23 cellular contexts compared by ENCODE assay signal in the genomic region with DNA sequence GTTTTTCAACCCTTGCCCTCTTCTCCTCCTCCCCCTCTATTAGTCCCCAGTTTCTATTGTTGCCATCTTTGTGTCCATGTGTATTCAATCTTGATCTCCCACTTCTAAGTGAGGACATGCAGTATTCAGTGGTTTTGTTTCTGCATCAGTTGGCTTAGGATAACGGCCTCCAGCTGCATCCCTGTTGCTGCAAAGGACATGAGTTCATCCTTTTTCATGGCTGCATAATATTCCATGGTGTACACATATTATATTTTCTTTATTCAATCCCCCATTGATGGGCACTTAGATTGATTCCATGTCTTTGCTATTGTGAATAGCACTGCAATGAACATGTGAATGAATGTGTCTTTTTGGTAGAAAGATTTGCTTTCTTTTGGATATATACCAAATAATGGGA.
DNase-seq lines count a peak whose midpoint lies in the region; ATAC-seq, FAIRE-seq and TF ChIP-seq lines count a peak whose summit lies in the region.
"Had no signal": no experiment of that assay in that cellular context is flagged by ENCODE, and none has a peak within 500 bp of the region (broad histone marks: within the 10 kb centered on the region; RNA-seq: fewer than 3 reads in every experiment).

No MANE protein-coding gene starts in this region.

- CTCF ChIA-PET in Caco-2 (lab: Charles Lee) (no interaction called here), H1 (lab: Charles Lee; ENCODE audit: partially characterized antibody) (interaction anchor here (0.6 to 1.4 kb wide), 3 partner anchors 21 to 145 kb away, joined by 3 read pairs; no protein-coding TSS in a partner anchor)

- no peak overlapping the region for H3K56ac ChIP-seq in H1 (replicated peaks; ENCODE audit: insufficient read length, low read depth, low read length)

- H3K27me3 Mint-ChIP-seq in Caco-2 (ENCODE audit: insufficient read depth, unreplicated experiment), result no peaks in the 10 kb centered on the region

- H3K23me2 ChIP-seq in H1 (ENCODE audit: low read depth, low read length), result no peaks in the 10 kb centered on the region

- no peaks in the 10 kb centered on the region; the same call in 1 of the 2 replicates for H3K36me3 ChIP-seq in Caco-2 (ENCODE audit: control insufficient read depth, insufficient read depth, low read length)
- no peaks in the 10 kb centered on the region for H3K36me3 ChIP-seq in H1 (ENCODE audit: control insufficient read depth in 2 of 4, insufficient read depth in 4 of 4, low read length in 3 of 4)
- H3K36me3 ChIP-seq: BE2C; BLaER1 treated with 17β-estradiol and CSF1 and Interleukin-3, amounts not matched to agents 10 nM and 100 nM had no signal

- intact Hi-C loops in Caco-2 (cut with micrococcal nuclease; ENCODE audit: unreplicated experiment), result no loop called here
- intact Hi-C loops in lower leg skin (cut with DNase I; ENCODE audit: low total_unique reads), result no loop called here

- H4K20me1 ChIP-seq in H1 (replicated peaks in 1 of 2; ENCODE audit: control insufficient read depth in 1 of 2, insufficient read depth in 2 of 2, low read length in 2 of 2), result no peaks in the 10 kb centered on the region
- H4K20me1 ChIP-seq: BLaER1 treated with 17β-estradiol and CSF1 and Interleukin-3, amounts not matched to agents 10 nM and 100 nM had no signal

- FAIRE-seq in H1 (lab: Jason Lieb, UNC), result no peak
- FAIRE-seq: A204.1, GM12891, GM18507 had no signal

- H2BK12ac ChIP-seq in H1 (ENCODE audit: low read depth, low read length), result no peak overlapping the region

- H2AFZ ChIP-seq in H1 (ENCODE audit: low read length), result no peak overlapping the region

- no peak overlapping the region for H2BK15ac ChIP-seq in H1 (ENCODE audit: low read length)

- H3K4me3 ChIP-seq in Caco-2 (ENCODE audit: low read depth, low read length) (no peak overlapping the region), H1 (ENCODE audit: extremely low read depth in 1 of 4, insufficient read depth in 2 of 4, low read depth in 3 of 4, low read length in 4 of 4) (no peak overlapping the region), lower leg skin (ENCODE audit: low read depth, poor library complexity, severe bottlenecking) (no peak overlapping the region)
- H3K4me3 ChIP-seq: BLaER1 treated with 17β-estradiol and CSF1 and Interleukin-3, amounts not matched to agents 10 nM and 100 nM had no signal

- POLR2A ChIA-PET in Caco-2 (lab: Charles Lee) (no interaction called here), H1 (lab: Charles Lee; ENCODE audit: partially characterized antibody) (no interaction called here)

- no peaks in the 10 kb centered on the region for H3K36me3 Mint-ChIP-seq in Caco-2 (ENCODE audit: insufficient read depth, unreplicated experiment)
- H3K36me3 Mint-ChIP-seq: CD14-positive monocyte; CD8-positive, alpha-beta memory T cell had no signal

- DNase-seq in Caco-2 (no peak), H1 (ENCODE audit: low read depth in 1 of 2, low spot score in 2 of 2) (no peak), dermis blood vessel endothelial cell (no peak), lower leg skin (ENCODE audit: low spot score in 2 of 2) (no peak)
- no peak for DNase-seq in stimulated activated CD4-positive, alpha-beta T cell treated with anti-CD3 and anti-CD28 coated beads, Interleukin-1b, Interleukin-23, amount 100 ng/mL, for 48 hours
- DNase-seq: ACHN; AML-193; BE2C; Calu3; CD4-positive, alpha-beta T cell; CD8-positive, alpha-beta memory T cell; DMS79 treated with DMSO at 0.1 percent for 48 hours; GF-D8; GOT3; H7; HCEC 1CT had no signal

- TF ChIP-seq POLR2A in H1 (IDR thresholded peaks at IDR 0.05; ENCODE audit: control extremely low read depth in 1 of 2, low read depth in 2 of 2, low read length in 2 of 2) (no peak), lower leg skin (IDR thresholded peaks at IDR 0.05) (no peak)

- H3K27ac Mint-ChIP-seq in Caco-2 (ENCODE audit: unreplicated experiment), result peak overlapping the region; percentile 87
- H3K27ac Mint-ChIP-seq: CD14-positive monocyte; CD4-positive, alpha-beta T cell; CD8-positive, alpha-beta memory T cell had no signal

- TF ChIP-seq RAD21 in H1 (IDR thresholded peaks at IDR 0.05 in 1 of 2, conservative IDR thresholded peaks at IDR 0.05 in 1 of 2; ENCODE audit: low read depth in 2 of 2, low read length in 2 of 2), result no peak

- H4K8ac ChIP-seq in H1 (ENCODE audit: extremely low read depth, insufficient read depth, low read length), result no peak overlapping the region

- no peaks in the 10 kb centered on the region for H3K79me1 ChIP-seq in H1 (ENCODE audit: low read depth, low read length)

- H3K9me3 Mint-ChIP-seq in Caco-2 (ENCODE audit: unreplicated experiment), result peaks cover 10% of the 10 kb centered on the region
- H3K9me3 Mint-ChIP-seq: CD4-positive, alpha-beta T cell had no signal

- 80% methylated on average over 1 of the region's 1 CpG; no CpG with 5 or more reads in 1 of the 2 experiments for WGBS in H1 (ENCODE audit: extremely low coverage in 1 of 2, insufficient coverage in 1 of 2, insufficient read length in 1 of 2, insufficient replicate concordance in 2 of 2, low coverage in 1 of 2, low lambda C conversion rate in 2 of 2, missing lambda C conversion rate in 1 of 2), 2 experiments
- WGBS in lower leg skin, 2 donors, result 63 to 77% methylated on average over 1 of the region's 1 CpG

- no peak overlapping the region for H4K5ac ChIP-seq in H1 (ENCODE audit: insufficient read length, low read depth, low read length)

- H3K4me2 ChIP-seq in H1 (ENCODE audit: insufficient read depth in 1 of 2, low read depth in 2 of 2, low read length in 2 of 2), result no peak overlapping the region
- H3K4me2 ChIP-seq: BLaER1 treated with 17β-estradiol and CSF1 and Interleukin-3, amounts not matched to agents 10 nM and 100 nM had no signal

- H3K9ac ChIP-seq in H1 (replicated peaks in 1 of 4; ENCODE audit: extremely low read depth in 1 of 4, low read depth in 3 of 4, low read length in 3 of 4), result no peak overlapping the region
- H3K9ac ChIP-seq: BLaER1 treated with 17β-estradiol and CSF1 and Interleukin-3, amounts not matched to agents 10 nM and 100 nM had no signal

- no peak for TF ChIP-seq CTCF in Caco-2 (IDR thresholded peaks at IDR 0.05; ENCODE audit: insufficient read depth in 1 of 2, low read depth in 1 of 2, low read length in 1 of 2, severe bottlenecking in 1 of 2, unreplicated experiment in 1 of 2)
- no peak for TF ChIP-seq CTCF in VCaP (conservative IDR thresholded peaks at IDR 0.05)
- no peak for TF ChIP-seq CTCF in H1 (IDR thresholded peaks at IDR 0.05; ENCODE audit: control extremely low read depth in 1 of 3, insufficient read depth in 1 of 3, low read depth in 1 of 3, low read length in 3 of 3)
- no peak for TF ChIP-seq CTCF in lower leg skin (IDR thresholded peaks at IDR 0.05)

- no peak for ATAC-seq in GM19023 (IDR thresholded peaks at IDR 0.05; ENCODE audit: unreplicated experiment)

- H2BK20ac ChIP-seq in H1 (ENCODE audit: low read length), result no peak overlapping the region

- H3K27ac ChIP-seq in VCaP (peak overlapping the region; percentile 89), H1 (ENCODE audit: low read depth, low read length) (no peak overlapping the region)
- H3K27ac ChIP-seq: BLaER1 treated with 17β-estradiol and CSF1 and Interleukin-3, amounts not matched to agents 10 nM and 100 nM had no signal

- no peak overlapping the region for H2BK5ac ChIP-seq in H1 (ENCODE audit: low read depth, low read length)

- H3K4me3 Mint-ChIP-seq in Caco-2 (ENCODE audit: unreplicated experiment), result no peak overlapping the region
- H3K4me3 Mint-ChIP-seq: CD14-positive monocyte; CD4-positive, alpha-beta T cell; CD8-positive, alpha-beta memory T cell had no signal

- no peak overlapping the region for H3K14ac ChIP-seq in H1 (ENCODE audit: insufficient read length)

- H3K4ac ChIP-seq in H1 (replicated peaks; ENCODE audit: insufficient read length, low read depth, low read length), result no peak overlapping the region

- no peak overlapping the region for H2AK5ac ChIP-seq in H1 (ENCODE audit: low read depth, low read length)

- TF ChIP-seq EP300 in H1 (IDR thresholded peaks at IDR 0.05; ENCODE audit: borderline replicate concordance in 1 of 2, low read depth in 2 of 2, low read length in 2 of 2), result no peak

- H3K27me3 ChIP-seq in Caco-2 (replicated peaks; ENCODE audit: control insufficient read depth, insufficient read depth, low read length), result no peaks in the 10 kb centered on the region
- H3K27me3 ChIP-seq in H1 (replicated peaks in 1 of 4; ENCODE audit: control insufficient read depth in 3 of 4, extremely low read depth in 1 of 4, insufficient read depth in 3 of 4, low read length in 3 of 4), result no peaks in the 10 kb centered on the region
- H3K27me3 ChIP-seq: BE2C; BLaER1 treated with 17β-estradiol and CSF1 and Interleukin-3, amounts not matched to agents 10 nM and 100 nM had no signal

- H2BK120ac ChIP-seq in H1 (replicated peaks; ENCODE audit: low read depth, low read length), result no peak overlapping the region

- H3K9me3 ChIP-seq in Caco-2 (0 out of 2 replicates have a peak, but pooled peaks cover 6% of the 10 kb centered on the region), H1 (ENCODE audit: insufficient read depth in 2 of 2, low read depth in 1 of 2, low read length in 1 of 2) (peaks cover 0 to 3% of the 10 kb centered on the region in 2 experiments; a peak in 1 of 4 replicates)
- H3K9me3 ChIP-seq: BE2C had no signal

- no peaks in the 10 kb centered on the region for H3K79me2 ChIP-seq in H1 (ENCODE audit: control insufficient read depth in 1 of 2, insufficient read depth in 2 of 2, low read length in 2 of 2)

- H4K91ac ChIP-seq in H1 (replicated peaks; ENCODE audit: insufficient read length, low read length), result no peak overlapping the region

- peaks cover 36% of the 10 kb centered on the region for H3K4me1 ChIP-seq in Caco-2
- H3K4me1 ChIP-seq in H1 (replicated peaks in 1 of 4; ENCODE audit: control insufficient read depth in 3 of 4, insufficient read depth in 4 of 4, low read length in 3 of 4), result no peaks in the 10 kb centered on the region
- H3K4me1 ChIP-seq: BLaER1 treated with 17β-estradiol and CSF1 and Interleukin-3, amounts not matched to agents 10 nM and 100 nM had no signal

- no peak overlapping the region for H3K23ac ChIP-seq in H1 (ENCODE audit: insufficient read length)

- peaks cover 50% of the 10 kb centered on the region for H3K4me1 Mint-ChIP-seq in Caco-2 (ENCODE audit: low read depth, unreplicated experiment)
- H3K4me1 Mint-ChIP-seq: CD14-positive monocyte; CD8-positive, alpha-beta memory T cell had no signal

- no TSS peak for BruUV-seq in Caco-2 (replicated peaks; lab: Mats Ljungman, UMichigan)

- H3K18ac ChIP-seq in H1 (ENCODE audit: extremely low read depth, low read length), result no peak overlapping the region

TF ChIP-seq in H1, 55 proteins besides CTCF, POLR2A, EP300 and RAD21:
- TF ChIP-seq PHF8 (conservative IDR thresholded peaks at IDR 0.05; ENCODE audit: low read depth, low read length), result no peak
- TF ChIP-seq CHD2 (IDR thresholded peaks at IDR 0.05; ENCODE audit: low read length), result no peak
- no peak for TF ChIP-seq JUND (IDR thresholded peaks at IDR 0.05; ENCODE audit: low read length)
- no peak for TF ChIP-seq GTF2F1 (IDR thresholded peaks at IDR 0.05; ENCODE audit: borderline replicate concordance, low read depth, low read length)
- TF ChIP-seq HDAC6 (IDR thresholded peaks at IDR 0.05; ENCODE audit: low read depth, low read length), result no peak
- TF ChIP-seq TCF12 (IDR thresholded peaks at IDR 0.05; ENCODE audit: low read depth, low read length), result no peak
- TF ChIP-seq KDM1A (IDR thresholded peaks at IDR 0.05; ENCODE audit: borderline replicate concordance, low read length), result peak; percentile 31; the same call in 1 of the 2 replicates
